In genomic region chr3:113287818-113288648, GRCh38 we compare ENCODE assay signal across 7 cellular contexts.
DNase-seq lines count a peak whose midpoint lies in the region; FAIRE-seq and TF ChIP-seq lines count a peak whose summit lies in the region.

No MANE protein-coding gene starts in this region.

- H3K4me3 Mint-ChIP-seq in MCF 10A (ENCODE audit: unreplicated experiment): no peak overlapping the region

- BruUV-seq in MCF 10A (replicated peaks; lab: Mats Ljungman, UMichigan): no TSS peak

- H3K4me3 ChIP-seq in keratinocyte (ENCODE audit: control insufficient read depth in 2 of 3, extremely low read depth in 1 of 3, insufficient read depth in 2 of 3, low read depth in 1 of 3, low read length in 3 of 3): no peak overlapping the region

- H3K4me1 Mint-ChIP-seq in MCF 10A (ENCODE audit: insufficient read depth, unreplicated experiment): peaks cover 9% of the 10 kb centered on the region

- H3K36me3 Mint-ChIP-seq in MCF 10A (ENCODE audit: insufficient read depth, unreplicated experiment): peaks cover 11% of the 10 kb centered on the region

- no peaks in the 10 kb centered on the region for H3K27me3 ChIP-seq in keratinocyte (ENCODE audit: control insufficient read depth, extremely low read depth, insufficient read depth, low read length)

- H3K4me2 ChIP-seq in keratinocyte (ENCODE audit: control insufficient read depth, extremely low read depth, insufficient read depth, low read depth, low read length): no peak overlapping the region

- TF ChIP-seq CTCF in MCF 10A (IDR thresholded peaks at IDR 0.05; ENCODE audit: unreplicated experiment) (peak; percentile 97), keratinocyte (optimal IDR thresholded peaks at IDR 0.05 in 1 of 3, IDR thresholded peaks at IDR 0.05 in 1 of 3, conservative IDR thresholded peaks at IDR 0.05 in 1 of 3; ENCODE audit: extremely low read depth in 1 of 3, insufficient read depth in 2 of 3, low read length in 3 of 3) (peak; percentile 89 to 98 (median 98))

- no peaks in the 10 kb centered on the region for H4K20me1 ChIP-seq in keratinocyte (ENCODE audit: control insufficient read depth, extremely low read depth, insufficient read depth, low read length)

- intact Hi-C loops in MCF 10A (cut with micrococcal nuclease): loop anchor here (1.0 to 10.0 kb wide), 7 partner anchors 152 to 703 kb away; partner anchors contain the start of gene CCDC80

- peak; percentile 39 for DNase-seq in GM04504 (ENCODE audit: low read depth)
- DNase-seq in MV-4-11 (lab: John Stamatoyannopoulos, UW): peak; percentile 42
- DNase-seq in SKM-1 (lab: John Stamatoyannopoulos, UW; ENCODE audit: unreplicated experiment): peak; percentile 55
- peak; percentile 73 for DNase-seq in MCF 10A (ENCODE audit: unreplicated experiment)
- no peak for DNase-seq in keratinocyte (ENCODE audit: low read depth, low spot score)
- peak; percentile 58 to 66 for DNase-seq in stimulated activated CD4-positive, alpha-beta T cell treated with anti-CD3 and anti-CD28 coated beads, Interleukin-2, amount 100 ng/mL, for 24 hours
- DNase-seq in 8988T: no peak

- H3K9me3 ChIP-seq in keratinocyte (ENCODE audit: control insufficient read depth, low read depth, low read length): no peaks in the 10 kb centered on the region

- no peaks in the 10 kb centered on the region for H3K9me3 Mint-ChIP-seq in MCF 10A (ENCODE audit: unreplicated experiment)

- H2AFZ ChIP-seq in keratinocyte (ENCODE audit: control insufficient read depth, low read length): no peak overlapping the region

- dilution Hi-C loops in keratinocyte (cut with MboI; ENCODE audit: extremely low pct_ligation_motif_present, low sequenced_read_pairs): no loop called here

- H3K9ac ChIP-seq in keratinocyte (ENCODE audit: control insufficient read depth, extremely low read depth, insufficient read depth, low read length): no peak overlapping the region

- H3K4me1 ChIP-seq in keratinocyte (ENCODE audit: control insufficient read depth, extremely low read depth, insufficient read depth, low read length): peaks cover 30% of the 10 kb centered on the region

- POLR2A ChIA-PET in MCF 10A (lab: Yijun Ruan, JAX): interaction anchor here (0.6 to 1.0 kb wide), 3 partner anchors 25 to 233 kb away, joined by 3 read pairs; no protein-coding TSS in a partner anchor

- no peaks in the 10 kb centered on the region for H3K36me3 ChIP-seq in keratinocyte (ENCODE audit: control insufficient read depth in 2 of 2, extremely low read depth in 1 of 2, insufficient read depth in 2 of 2, low read length in 2 of 2)

- H3K27me3 Mint-ChIP-seq in MCF 10A (ENCODE audit: insufficient read depth, unreplicated experiment): no peaks in the 10 kb centered on the region

- no peak overlapping the region for H3K27ac Mint-ChIP-seq in MCF 10A (ENCODE audit: low read depth, unreplicated experiment)

- no peak for FAIRE-seq in keratinocyte (lab: Jason Lieb, UNC)

- peak overlapping the region; percentile 64 for H3K27ac ChIP-seq in keratinocyte (ENCODE audit: control insufficient read depth, insufficient read depth, low read length)

- CTCF ChIA-PET in MCF 10A (lab: Yijun Ruan, JAX): interaction anchor here (0.5 to 6.2 kb wide), 63 partner anchors 8 to 623 kb away, joined by 3 to 104 read pairs (median 4); no protein-coding TSS in a partner anchor

- no peaks in the 10 kb centered on the region for H3K79me2 ChIP-seq in keratinocyte (ENCODE audit: control insufficient read depth, insufficient read depth, low read length)

- no peaks in the 10 kb centered on the region for H3K9me1 ChIP-seq in keratinocyte (ENCODE audit: control insufficient read depth, extremely low read depth, insufficient read depth, low read length)

Comparison
In these comparisons a context has a peak if more than half of its experiments do, and no peak if none do; other contexts are left out.
1. DNase-seq: peak in GM04504 (single experiment), MV-4-11 (single experiment), SKM-1 (single experiment), MCF 10A (single experiment) and stimulated activated CD4-positive, alpha-beta T cell treated with anti-CD3 and anti-CD28 coated beads, Interleukin-2, amount 100 ng/mL, for 24 hours (2 of 2); none in keratinocyte (single experiment) and 8988T (single experiment).